Comparison of ENCODE assay signal across 1 cellular context in genomic region chr6:137869781-137870180, GRCh38.
TF ChIP-seq lines count a peak whose summit lies in the region.

No MANE protein-coding gene starts in this region.

TF ChIP-seq in HepG2, 621 proteins besides CTCF, POLR2A, EP300 and RAD21 (continued from another document and continues in another):
- no peak for TF ChIP-seq MXD1 (CRISPR knock-in tag; IDR thresholded peaks at IDR 0.05)
- no peak for TF ChIP-seq DZIP1 (CRISPR knock-in tag; IDR thresholded peaks at IDR 0.05)
- no peak for TF ChIP-seq BRCA1 (CRISPR knock-in tag; IDR thresholded peaks at IDR 0.05)
- TF ChIP-seq SIN3A (IDR thresholded peaks at IDR 0.05; ENCODE audit: borderline replicate concordance, low read depth, low read length), result 0 out of 2 replicates have a peak, but pooled peaks have one; percentile 9
- TF ChIP-seq HIVEP1 (CRISPR knock-in tag; IDR thresholded peaks at IDR 0.05), result no peak
- TF ChIP-seq ZNF776 (CRISPR knock-in tag; IDR thresholded peaks at IDR 0.05), result no peak
- TF ChIP-seq KLF13 (CRISPR knock-in tag; IDR thresholded peaks at IDR 0.05), result no peak
- no peak for TF ChIP-seq GATAD2A (CRISPR knock-in tag; IDR thresholded peaks at IDR 0.05)
- TF ChIP-seq GPBP1L1 (CRISPR knock-in tag; IDR thresholded peaks at IDR 0.05), result no peak
- no peak for TF ChIP-seq GABPA (IDR thresholded peaks at IDR 0.05; ENCODE audit: low read depth, low read length)
- no peak for TF ChIP-seq GABPA (CRISPR knock-in tag; IDR thresholded peaks at IDR 0.05; ENCODE audit: low read depth)
- no peak for TF ChIP-seq ZNF431 (CRISPR knock-in tag; IDR thresholded peaks at IDR 0.05; ENCODE audit: borderline replicate concordance, low read depth)
- TF ChIP-seq CSRNP2 (CRISPR knock-in tag; conservative IDR thresholded peaks at IDR 0.05; ENCODE audit: low read depth), result no peak
- no peak for TF ChIP-seq ZNF550 (CRISPR knock-in tag; IDR thresholded peaks at IDR 0.05; ENCODE audit: borderline replicate concordance)
- TF ChIP-seq PCBP2 (optimal IDR thresholded peaks at IDR 0.05; ENCODE audit: low read depth, low read length, poor library complexity, severe bottlenecking), result no peak
- no peak for TF ChIP-seq GFI1 (CRISPR knock-in tag; IDR thresholded peaks at IDR 0.05; ENCODE audit: borderline replicate concordance)
- 0 out of 2 replicates have a peak, but pooled peaks have one; percentile 6 for TF ChIP-seq AKAP8 (CRISPR knock-in tag; IDR thresholded peaks at IDR 0.05)
- no peak for TF ChIP-seq MAFF (IDR thresholded peaks at IDR 0.05; ENCODE audit: low read depth, low read length)
- no peak; the same call in 1 of the 2 replicates for TF ChIP-seq TGIF2 (CRISPR knock-in tag; IDR thresholded peaks at IDR 0.05)
- no peak for TF ChIP-seq REXO4 (CRISPR knock-in tag; IDR thresholded peaks at IDR 0.05; ENCODE audit: borderline replicate concordance)
- TF ChIP-seq ZNF256 (CRISPR knock-in tag; conservative IDR thresholded peaks at IDR 0.05), result no peak
- peak; percentile 29; the same call in 1 of the 2 replicates for TF ChIP-seq ZBTB34 (CRISPR knock-in tag; IDR thresholded peaks at IDR 0.05)
- TF ChIP-seq PLSCR1 (CRISPR knock-in tag; IDR thresholded peaks at IDR 0.05; ENCODE audit: borderline replicate concordance), result no peak
- TF ChIP-seq RFX1 (IDR thresholded peaks at IDR 0.05), result no peak
- TF ChIP-seq ZNF441 (CRISPR knock-in tag; IDR thresholded peaks at IDR 0.05; ENCODE audit: borderline replicate concordance), result no peak
- TF ChIP-seq EEA1 (CRISPR knock-in tag; IDR thresholded peaks at IDR 0.05; ENCODE audit: borderline replicate concordance), result no peak
- TF ChIP-seq PRDM10 (CRISPR knock-in tag; IDR thresholded peaks at IDR 0.05; ENCODE audit: low read depth), result no peak
- TF ChIP-seq MIER3 (CRISPR knock-in tag; IDR thresholded peaks at IDR 0.05; ENCODE audit: borderline replicate concordance), result no peak
- no peak for TF ChIP-seq NAIF1 (CRISPR knock-in tag; IDR thresholded peaks at IDR 0.05; ENCODE audit: borderline replicate concordance)
- no peak for TF ChIP-seq SRF (IDR thresholded peaks at IDR 0.05; ENCODE audit: low read depth, low read length)
- no peak for TF ChIP-seq ZNF513 (CRISPR knock-in tag; conservative IDR thresholded peaks at IDR 0.05)
- TF ChIP-seq ZNF280B (CRISPR knock-in tag; IDR thresholded peaks at IDR 0.05; ENCODE audit: borderline replicate concordance), result no peak
- no peak for TF ChIP-seq KDM6A (CRISPR knock-in tag; IDR thresholded peaks at IDR 0.05; ENCODE audit: low read depth)
- TF ChIP-seq IRF9 (CRISPR knock-in tag; IDR thresholded peaks at IDR 0.05; ENCODE audit: borderline replicate concordance), result no peak
- TF ChIP-seq ZFP36L1 (CRISPR knock-in tag; IDR thresholded peaks at IDR 0.05), result no peak
- TF ChIP-seq ZZZ3 (CRISPR knock-in tag; IDR thresholded peaks at IDR 0.05; ENCODE audit: borderline replicate concordance), result no peak
- TF ChIP-seq GTF3A (CRISPR knock-in tag; conservative IDR thresholded peaks at IDR 0.05), result no peak
- TF ChIP-seq THAP8 (CRISPR knock-in tag; IDR thresholded peaks at IDR 0.05; ENCODE audit: borderline replicate concordance), result 0 out of 2 replicates have a peak, but pooled peaks have one; percentile 15
- no peak for TF ChIP-seq NFE2L1 (CRISPR knock-in tag; IDR thresholded peaks at IDR 0.05; ENCODE audit: borderline replicate concordance)
- TF ChIP-seq ZNF414 (CRISPR knock-in tag; IDR thresholded peaks at IDR 0.05), result 0 out of 2 replicates have a peak, but pooled peaks have one; percentile 2
- no peak for TF ChIP-seq ZFP36 (IDR thresholded peaks at IDR 0.05; ENCODE audit: borderline replicate concordance, low read depth, low read length, partially characterized antibody)
